Comparison of ENCODE assay signal across 13 cellular contexts in genomic region chr6:132085731-132086130, GRCh38.
DNase-seq lines count a peak whose midpoint lies in the region; ATAC-seq and TF ChIP-seq lines count a peak whose summit lies in the region.
"Had no signal": no experiment of that assay in that cellular context is flagged by ENCODE, and none has a peak within 500 bp of the region (broad histone marks: within the 10 kb centered on the region; RNA-seq: fewer than 3 reads in every experiment).

No MANE protein-coding gene starts in this region.

- no peak overlapping the region for H3K4me3 ChIP-seq in breast epithelium
- no peak overlapping the region for H3K4me3 ChIP-seq in right cardiac atrium (ENCODE audit: low read length)
- H3K4me3 ChIP-seq in upper lobe of right lung, result no peak overlapping the region

- H3K36me3 ChIP-seq in breast epithelium, result no peaks in the 10 kb centered on the region
- no peaks in the 10 kb centered on the region for H3K36me3 ChIP-seq in upper lobe of right lung

- peak overlapping the region; percentile 9 for H3K27ac Mint-ChIP-seq in MCF 10A (ENCODE audit: low read depth, unreplicated experiment)
- H3K27ac Mint-ChIP-seq: activated T-helper 1 cell treated with anti-CD3 and anti-CD28 coated beads, Interleukin-12 subunit alpha, Interleukin-12 subunit beta, Interleukin-2, Interleukin-4 antibody, amounts not matched to agents 30 ng/mL and 10 ng/mL and 1 ng/mL, durations not matched to agents 14 hours and 24 hours and 36 hours had no signal

- in situ Hi-C loops in SK-MEL-5 (cut with HindIII; ENCODE audit: low pct_unique_long_range_greater_than_20kb, low sequenced_read_pairs), result no loop called here

- H3K27me3 Mint-ChIP-seq in MCF 10A (ENCODE audit: insufficient read depth, unreplicated experiment), result no peaks in the 10 kb centered on the region

- no peak for TF ChIP-seq POLR2A in breast epithelium (IDR thresholded peaks at IDR 0.05)

- intact Hi-C loops in MCF 10A (cut with micrococcal nuclease), result no loop called here
- intact Hi-C loops in breast epithelium (cut with DNase I; ENCODE audit: low total_unique reads), result no loop called here
- intact Hi-C loops in right cardiac atrium (cut with DNase I), result no loop called here
- intact Hi-C loops in upper lobe of right lung (cut with DNase I), result no loop called here

- peaks cover 4% of the 10 kb centered on the region for H3K9me3 Mint-ChIP-seq in MCF 10A (ENCODE audit: unreplicated experiment)
- H3K9me3 Mint-ChIP-seq: activated T-helper 1 cell treated with anti-CD3 and anti-CD28 coated beads, Interleukin-12 subunit alpha, Interleukin-12 subunit beta, Interleukin-2, Interleukin-4 antibody, amounts not matched to agents 30 ng/mL and 10 ng/mL and 1 ng/mL, durations not matched to agents 14 hours and 24 hours and 36 hours had no signal

- POLR2A ChIA-PET in MCF 10A (lab: Yijun Ruan, JAX), result no interaction called here

- H3K9me3 ChIP-seq in breast epithelium (no peaks in the 10 kb centered on the region), right cardiac atrium (ENCODE audit: control insufficient read depth, low read length) (no peaks in the 10 kb centered on the region), upper lobe of right lung (no peaks in the 10 kb centered on the region)

- no TSS peak for BruUV-seq in MCF 10A (replicated peaks; lab: Mats Ljungman, UMichigan)

- CTCF ChIA-PET in MCF 10A (lab: Yijun Ruan, JAX), result no interaction called here

- no peak overlapping the region for H3K4me3 Mint-ChIP-seq in MCF 10A (ENCODE audit: unreplicated experiment)
- H3K4me3 Mint-ChIP-seq: activated T-helper 1 cell treated with anti-CD3 and anti-CD28 coated beads, Interleukin-12 subunit alpha, Interleukin-12 subunit beta, Interleukin-2, Interleukin-4 antibody, amounts not matched to agents 30 ng/mL and 10 ng/mL and 1 ng/mL, durations not matched to agents 14 hours and 24 hours and 36 hours; WTC11 had no signal

- H3K27ac ChIP-seq in breast epithelium (no peak overlapping the region), right cardiac atrium (ENCODE audit: low read length) (peak overlapping the region; percentile 59), upper lobe of right lung (peak overlapping the region; percentile 40)
- H3K27ac ChIP-seq: 22Rv1 had no signal

- ATAC-seq in right cardiac atrium (peak in 1 of 2 donors; percentile 24), upper lobe of right lung (no peak)
- ATAC-seq: WTC11 had no signal

- 50% methylated on average over 5 of the region's 5 CpGs for WGBS in right cardiac atrium

- TF ChIP-seq CTCF in MCF 10A (IDR thresholded peaks at IDR 0.05; ENCODE audit: unreplicated experiment) (no peak), breast epithelium (IDR thresholded peaks at IDR 0.05) (no peak), upper lobe of right lung (IDR thresholded peaks at IDR 0.05) (no peak)

- H3K4me1 Mint-ChIP-seq in MCF 10A (ENCODE audit: insufficient read depth, unreplicated experiment), result no peaks in the 10 kb centered on the region

- H3K27me3 ChIP-seq in breast epithelium (no peaks in the 10 kb centered on the region), right cardiac atrium (ENCODE audit: control insufficient read depth, insufficient read depth) (no peaks in the 10 kb centered on the region), upper lobe of right lung (no peaks in the 10 kb centered on the region)

- H3K4me1 ChIP-seq in breast epithelium, result no peaks in the 10 kb centered on the region
- H3K4me1 ChIP-seq in right cardiac atrium (ENCODE audit: control insufficient read depth, insufficient read depth, low read length), result peaks cover 3% of the 10 kb centered on the region
- H3K4me1 ChIP-seq in upper lobe of right lung, result peaks cover 4% of the 10 kb centered on the region

- no peaks in the 10 kb centered on the region for H3K36me3 Mint-ChIP-seq in MCF 10A (ENCODE audit: insufficient read depth, unreplicated experiment)
- H3K36me3 Mint-ChIP-seq: WTC11 had no signal

- DNase-seq in MCF 10A (ENCODE audit: unreplicated experiment) (no peak), breast epithelium (ENCODE audit: low spot score in 2 of 2) (no peak), SK-MEL-5 (ENCODE audit: low read depth, low spot score) (peak; percentile 62), right cardiac atrium (no peak), upper lobe of right lung (no peak), NCI-H524 (lab: John Stamatoyannopoulos, UW) (no peak), NOMO-1 treated with DMSO at 0.1 percent for 48 hours (lab: John Stamatoyannopoulos, UW; ENCODE audit: unreplicated experiment) (no peak)
- no peak for DNase-seq in activated CD4-positive, alpha-beta T cell treated with anti-CD3 and anti-CD28 coated beads, Interleukin-2, amount 50 U/mL, for 48 hours
- DNase-seq: NCI-H2171; stimulated activated naive CD4-positive, alpha-beta T cell had no signal

Comparison
In these comparisons a context has a peak if more than half of its experiments do, and no peak if none do; other contexts are left out.
1. H3K27ac ChIP-seq: peak in right cardiac atrium (single experiment) and upper lobe of right lung (single experiment); none in breast epithelium (0 of 2).